Comparison of ENCODE assay signal across 25 cellular contexts in genomic region chr10:78585952-78586351, GRCh38.
"Had no signal": no experiment of that assay in that cellular context is flagged by ENCODE, and none has a peak within 500 bp of the region (broad histone marks: within the 10 kb centered on the region; RNA-seq: fewer than 3 reads in every experiment).

No MANE protein-coding gene starts in this region.

- ATAC-seq: effector memory CD8-positive, alpha-beta T cell; heart right ventricle; left ventricle myocardium superior; naive thymus-derived CD4-positive, alpha-beta T cell; stimulated activated naive B cell treated with anti-CD40 and anti-IgM and Interleukin-4, amounts not matched to agents 10 μg/mL and 1 μg/mL and 100 μg/mL, for 72 hours; upper lobe of right lung had no signal

- H3K4me3 ChIP-seq: coronary artery, esophagus squamous epithelium, heart right ventricle, lung, prostate gland, right atrium auricular region, skin epidermis, thoracic aorta, tibial nerve, upper lobe of right lung had no signal

- H3K4me1 ChIP-seq: prostate gland had no signal

- H3K27me3 ChIP-seq: heart right ventricle, right atrium auricular region, tibial nerve, upper lobe of right lung had no signal

- DNase-seq: dermis blood vessel endothelial cell; effector memory CD8-positive, alpha-beta T cell; erythroblast; esophagus squamous epithelium; foreskin melanocyte; glutamatergic neuron; heart right ventricle; hypothalamus; immature natural killer cell; kidney glomerular epithelial cell; left ventricle myocardium superior; naive thymus-derived CD4-positive, alpha-beta T cell; nephron progenitor cell; nucleus accumbens; stimulated activated CD4-positive, alpha-beta T cell treated with anti-CD3 and anti-CD28 coated beads, Interleukin-15, amount 100 ng/mL, for 24 hours; stimulated activated CD4-positive, alpha-beta T cell treated with anti-CD3 and anti-CD28 coated beads, Interleukin-2, amount 100 ng/mL, for 48 hours; stimulated activated naive B cell treated with anti-CD40 and anti-IgM and Interleukin-4, amounts not matched to agents 10 μg/mL and 1 μg/mL and 100 μg/mL, for 72 hours; upper lobe of right lung had no signal

- H3K27ac ChIP-seq: coronary artery, esophagus squamous epithelium, prostate gland, right atrium auricular region, skin epidermis, thoracic aorta, tibial nerve had no signal

- H3K36me3 ChIP-seq: esophagus squamous epithelium, heart right ventricle, prostate gland, right atrium auricular region, thoracic aorta, tibial nerve, upper lobe of right lung had no signal

- H3K9me3 ChIP-seq: esophagus squamous epithelium, prostate gland, thoracic aorta, upper lobe of right lung had no signal
